ENCODE assay signal across 21 cellular contexts in genomic region chr5:175623086-175623485, GRCh38. TPM values are rescaled to one million over a fixed set of nuclear protein-coding genes. Genes with fewer than 3 reads are reported as not detected.
"Had no signal": no experiment of that assay in that cellular context is flagged by ENCODE, and none has a peak within 500 bp of the region (broad histone marks: within the 10 kb centered on the region; RNA-seq: fewer than 3 reads in every experiment).

No MANE protein-coding gene starts in this region.

- DNase-seq: activated CD4-positive, alpha-beta T cell treated with anti-CD3 and anti-CD28 coated beads for 4 hours; activated CD8-positive, alpha-beta memory T cell treated with anti-CD3 and anti-CD28 coated beads, Interleukin-2, amount 50 U/mL, for 4 hours; activated CD8-positive, alpha-beta T cell treated with anti-CD3 and anti-CD28 coated beads for 36 hours; activated T-cell treated with anti-CD3 and anti-CD28 coated beads, Interleukin-2, amount 50 U/mL, for 72 hours; aorta; caudate nucleus; IMR-90; Kasumi-1; KBM-7; NCI-H1092; NCI-H1417; NCI-H1930; NCI-H345; NCI-H510A; NCI-H526 treated with DMSO at 0.1 percent for 48 hours; Peyer's patch; Right ventricle myocardium superior; T-helper 1 cell had no signal

- H3K4me1 ChIP-seq: breast epithelium, Peyer's patch, SJSA1 had no signal

- H3K4me3 ChIP-seq: breast epithelium, Peyer's patch, SJSA1 had no signal

- H3K27ac ChIP-seq: breast epithelium, Peyer's patch, RWPE1, SJSA1 had no signal

- H3K36me3 ChIP-seq: breast epithelium, Peyer's patch, SJSA1 had no signal

- H3K9me3 ChIP-seq: breast epithelium, Peyer's patch had no signal

- H3K27me3 ChIP-seq: Peyer's patch, SJSA1 had no signal

RNA-seq across cellular contexts. Expression of gene HRH2, which starts 34.8 kb away (rescaled TPM):
- total RNA-seq: IMR-90, SJSA1 had no signal
- polyA plus RNA-seq: IMR-90 had no signal
